32 cellular contexts compared by ENCODE assay signal in genomic region chr11:77351281-77351905, GRCh38. TPM values are rescaled to one million over a fixed set of nuclear protein-coding genes. Genes with fewer than 3 reads are reported as not detected.
DNase-seq lines count a peak whose midpoint lies in the region; ATAC-seq and TF ChIP-seq lines count a peak whose summit lies in the region.
"Had no signal": no experiment of that assay in that cellular context is flagged by ENCODE, and none has a peak within 500 bp of the region (broad histone marks: within the 10 kb centered on the region; RNA-seq: fewer than 3 reads in every experiment).

No MANE protein-coding gene starts in this region.

- no peaks in the 10 kb centered on the region for H3K9me3 ChIP-seq in mammary epithelial cell (replicated peaks; ENCODE audit: insufficient read depth, low read length)
- no peaks in the 10 kb centered on the region for H3K9me3 ChIP-seq in skeletal muscle satellite cell (replicated peaks; ENCODE audit: low read length)
- H3K9me3 ChIP-seq: upper lobe of left lung had no signal

- H3K9ac ChIP-seq in mammary epithelial cell (ENCODE audit: insufficient read depth, low read length) (peak overlapping the region; percentile 41), skeletal muscle satellite cell (ENCODE audit: low read depth, low read length) (no peak overlapping the region)
- H3K9ac ChIP-seq: neural progenitor cell had no signal

- H4K20me1 ChIP-seq in mammary epithelial cell (ENCODE audit: insufficient read depth, low read length): no peaks in the 10 kb centered on the region

- H3K4me1 ChIP-seq in mammary epithelial cell (ENCODE audit: insufficient read depth, low read length) (peaks cover 29% of the 10 kb centered on the region), skeletal muscle satellite cell (ENCODE audit: control insufficient read depth, insufficient read depth, low read length) (peaks cover 26% of the 10 kb centered on the region)
- H3K4me1 ChIP-seq: neural progenitor cell, upper lobe of left lung had no signal

- peaks cover 9% of the 10 kb centered on the region for H3K36me3 ChIP-seq in mammary epithelial cell (ENCODE audit: insufficient read depth, low read length)
- peaks cover 3% of the 10 kb centered on the region for H3K36me3 ChIP-seq in skeletal muscle satellite cell (ENCODE audit: insufficient read depth, low read length)
- H3K36me3 ChIP-seq: neural progenitor cell had no signal

- peak overlapping the region; percentile 30 for H2AFZ ChIP-seq in mammary epithelial cell (ENCODE audit: low read depth, low read length)
- H2AFZ ChIP-seq: neural progenitor cell had no signal

- dilution Hi-C loops in mammary epithelial cell (cut with HindIII; ENCODE audit: low sequenced_read_pairs): no loop called here

- ATAC-seq in GM19463 (IDR thresholded peaks at IDR 0.05; ENCODE audit: unreplicated experiment): no peak
- ATAC-seq: right cardiac atrium; stimulated activated effector memory CD8-positive, alpha-beta T cell treated with anti-CD3 and anti-CD28 coated beads, Interleukin-12 subunit alpha, Interleukin-12 subunit beta, amount 100 ng/mL, for 72 hours had no signal

- peak; percentile 18 for DNase-seq in HCEC 1CT
- DNase-seq in mammary epithelial cell: peak; percentile 69
- DNase-seq in fibroblast of pulmonary artery (ENCODE audit: low read depth): peak; percentile 48
- DNase-seq in iPS-NIHi7 (ENCODE audit: extremely low spot score): no peak
- no peak for DNase-seq in stimulated activated CD4-positive, alpha-beta T cell treated with anti-CD3 and anti-CD28 coated beads, Interleukin-12 subunit alpha, Interleukin-12 subunit beta, amount 100 ng/mL, for 4 hours
- DNase-seq: activated CD4-positive, alpha-beta memory T cell treated with anti-CD3 and anti-CD28 coated beads for 36 hours; activated CD4-positive, CD25-positive, alpha-beta regulatory T cell treated with anti-CD3 and anti-CD28 coated beads, Interleukin-2, amount 50 U/mL, for 72 hours; activated CD8-positive, alpha-beta memory T cell treated with anti-CD3 and anti-CD28 coated beads, Interleukin-2, amount 50 U/mL, for 4 hours; activated naive CD4-positive, alpha-beta T cell treated with anti-CD3 and anti-CD28 coated beads, Interleukin-2, amount 10 ng/mL, durations not matched to agents 7 days and 5 days; anterior cingulate cortex; caudate nucleus; CD4-positive, CD25-positive, alpha-beta regulatory T cell; endodermal cell; NCI-H1105; NCI-H187 treated with DMSO at 0.1 percent for 48 hours; NCI-H2227 treated with DMSO at 0.1 percent for 48 hours; NCI-H774; right cardiac atrium; RPMI8226; stimulated activated CD4-positive, alpha-beta T cell treated with anti-CD3 and anti-CD28 coated beads, Interleukin-4, amount 100 ng/mL, for 24 hours; substantia nigra; upper lobe of left lung had no signal

- H3K4me3 ChIP-seq in mammary epithelial cell (replicated peaks in 1 of 3; ENCODE audit: insufficient read depth in 1 of 3, low read depth in 2 of 3, low read length in 3 of 3) (peak overlapping the region in 1 of 3 experiments; percentile 17), fibroblast of pulmonary artery (replicated peaks; ENCODE audit: low read depth, low read length) (no peak overlapping the region), skeletal muscle satellite cell (ENCODE audit: low read length) (no peak overlapping the region)
- H3K4me3 ChIP-seq: neural progenitor cell, upper lobe of left lung had no signal

- no peaks in the 10 kb centered on the region for H3K27me3 ChIP-seq in mammary epithelial cell (ENCODE audit: insufficient read depth, low read length)
- no peaks in the 10 kb centered on the region for H3K27me3 ChIP-seq in skeletal muscle satellite cell (ENCODE audit: control insufficient read depth, insufficient read depth, low read length)
- H3K27me3 ChIP-seq: neural progenitor cell, upper lobe of left lung had no signal

- no TSS peak for BruUV-seq in mammary epithelial cell (replicated peaks; lab: Mats Ljungman, UMichigan)

- H3K27ac ChIP-seq in mammary epithelial cell (ENCODE audit: insufficient read depth, low read depth, low read length): peak overlapping the region; percentile 79
- H3K27ac ChIP-seq: neural progenitor cell, upper lobe of left lung had no signal

- no peak for TF ChIP-seq CTCF in mammary epithelial cell (conservative IDR thresholded peaks at IDR 0.05 in 1 of 2, IDR thresholded peaks at IDR 0.05 in 1 of 2; ENCODE audit: extremely low read depth in 1 of 2, insufficient read depth in 1 of 2, low read depth in 1 of 2, low read length in 2 of 2)
- TF ChIP-seq CTCF in fibroblast of pulmonary artery (IDR thresholded peaks at IDR 0.05; ENCODE audit: low read length, missing control alignments): no peak

- intact Hi-C loops in mammary epithelial cell (cut with micrococcal nuclease): loop anchor here (5.0 kb wide), 3 partner anchors 99 to 159 kb away; partner anchors contain the start of gene PAK1

- in situ Hi-C loops in mammary epithelial cell (cut with MboI; ENCODE audit: low sequenced_read_pairs in 2 of 2): no loop called here

- peak overlapping the region; percentile 74 for H3K4me2 ChIP-seq in mammary epithelial cell (ENCODE audit: insufficient read depth, low read depth, low read length)
- H3K4me2 ChIP-seq in skeletal muscle satellite cell (ENCODE audit: low read length): peak overlapping the region; percentile 9
- H3K4me2 ChIP-seq: neural progenitor cell had no signal

- H3K79me2 ChIP-seq in mammary epithelial cell (ENCODE audit: insufficient read depth, low read length): no peaks in the 10 kb centered on the region

- CTCF ChIA-PET in mammary epithelial cell (lab: Charles Lee; ENCODE audit: low non-redundant PET): no interaction called here

RNA-seq across cellular contexts. Expression of gene GDPD4, which starts 49.9 kb away (rescaled TPM):
- total RNA-seq in mammary epithelial cell: not detected
- not detected for polyA plus RNA-seq in mammary epithelial cell
- polyA minus RNA-seq in mammary epithelial cell: not detected
- total RNA-seq in skeletal muscle satellite cell (2012; rRNA removed): not detected in 2 replicates
- total RNA-seq: activated CD4-positive, alpha-beta memory T cell treated with anti-CD3 and anti-CD28 coated beads for 36 hours; activated T-helper 1 cell treated with anti-CD3 and anti-CD28 coated beads, Interleukin-12 subunit alpha, Interleukin-12 subunit beta, Interleukin-2, Interleukin-4 antibody, amounts not matched to agents 30 ng/mL and 10 ng/mL and 1 ng/mL, durations not matched to agents 14 hours and 24 hours and 36 hours; CD4-positive, CD25-positive, alpha-beta regulatory T cell; Daoy; endodermal cell; fibroblast of lung; H1; M059J; T-helper 1 cell treated with Interleukin-12 subunit alpha and Interleukin-12 subunit beta and Interleukin-4 antibody, amounts not matched to agents 30 ng/mL and 1 ng/mL, for 36 hours; upper lobe of left lung had no signal
- polyA plus RNA-seq: CD4-positive, CD25-positive, alpha-beta regulatory T cell; fibroblast of lung; H1 had no signal

Comparison
In these comparisons a context has a peak if more than half of its experiments do, and no peak if none do; other contexts are left out.
1. DNase-seq: peak in HCEC 1CT (single experiment), mammary epithelial cell (single experiment) and fibroblast of pulmonary artery (single experiment); none in iPS-NIHi7 (single experiment) and stimulated activated CD4-positive, alpha-beta T cell treated with anti-CD3 and anti-CD28 coated beads, Interleukin-12 subunit alpha, Interleukin-12 subunit beta, amount 100 ng/mL, for 4 hours (single experiment).